34 cellular contexts compared by ENCODE assay signal in the genomic region with DNA sequence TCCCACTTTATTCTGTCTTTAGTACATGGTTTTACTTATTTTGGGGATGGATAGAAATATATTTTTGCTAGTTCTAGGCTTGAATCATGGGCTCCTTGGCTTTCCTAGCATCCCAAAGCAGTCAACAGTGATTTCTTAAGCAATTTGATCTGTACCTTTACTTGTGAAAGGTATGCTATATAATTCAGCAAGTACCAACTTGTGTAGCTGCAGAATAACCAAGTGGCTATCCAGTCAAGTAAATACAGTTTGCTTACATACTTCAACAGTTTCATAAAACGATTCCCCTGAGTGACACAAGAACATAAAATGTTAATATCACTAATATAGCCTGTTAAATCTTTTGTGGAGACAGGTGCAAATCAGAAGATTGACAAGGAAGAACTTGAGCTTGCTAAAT.
"Had no signal": no experiment of that assay in that cellular context is flagged by ENCODE, and none has a peak within 500 bp of the region (broad histone marks: within the 10 kb centered on the region; RNA-seq: fewer than 3 reads in every experiment).

No MANE protein-coding gene starts in this region.

- H3K27me3 Mint-ChIP-seq: activated B cell treated with CpG ODN at 0.5 μM for 24 hours; activated CD4-positive, alpha-beta T cell treated with anti-CD3 and anti-CD28 coated beads, Interleukin-2, amount 10 ng/mL, durations not matched to agents 24 days and 14 days; activated naive CD4-positive, alpha-beta T cell treated with anti-CD3 and anti-CD28 coated beads, Interleukin-2, amount 10 ng/mL, durations not matched to agents 7 days and 5 days; activated naive CD8-positive, alpha-beta T cell treated with anti-CD3 and anti-CD28 coated beads for 36 hours; central memory CD8-positive, alpha-beta T cell; IgD-negative memory B cell; T-cell had no signal

- H3K4me1 Mint-ChIP-seq: activated B cell treated with CpG ODN at 0.5 μM for 24 hours; activated CD4-positive, alpha-beta T cell treated with anti-CD3 and anti-CD28 coated beads, Interleukin-2, amount 10 ng/mL, durations not matched to agents 24 days and 14 days; activated naive CD4-positive, alpha-beta T cell treated with anti-CD3 and anti-CD28 coated beads, Interleukin-2, amount 10 ng/mL, durations not matched to agents 7 days and 5 days; activated naive CD8-positive, alpha-beta T cell treated with anti-CD3 and anti-CD28 coated beads for 36 hours; central memory CD8-positive, alpha-beta T cell; IgD-negative memory B cell; T-cell had no signal

- H3K27ac Mint-ChIP-seq: activated B cell treated with CpG ODN at 0.5 μM for 24 hours; activated CD4-positive, alpha-beta T cell treated with anti-CD3 and anti-CD28 coated beads, Interleukin-2, amount 10 ng/mL, durations not matched to agents 24 days and 14 days; activated CD8-positive, alpha-beta T cell treated with anti-CD3 and anti-CD28 coated beads, Interleukin-2, amount 10 ng/mL, durations not matched to agents 7 days and 5 days; activated naive CD4-positive, alpha-beta T cell treated with anti-CD3 and anti-CD28 coated beads, Interleukin-2, amount 10 ng/mL, durations not matched to agents 7 days and 5 days; activated naive CD8-positive, alpha-beta T cell treated with anti-CD3 and anti-CD28 coated beads for 36 hours; activated T-helper 1 cell treated with anti-CD3 and anti-CD28 coated beads, Interleukin-12 subunit alpha, Interleukin-12 subunit beta, Interleukin-2, Interleukin-4 antibody, amounts not matched to agents 30 ng/mL and 10 ng/mL and 1 ng/mL, durations not matched to agents 14 hours and 24 hours and 36 hours; IgD-negative memory B cell; T-cell had no signal

- H3K27me3 ChIP-seq: brain microvascular endothelial cell, cardiac muscle cell, MG63 had no signal

- H3K36me3 ChIP-seq: brain microvascular endothelial cell, MG63 had no signal

- H3K4me3 ChIP-seq: cardiac muscle cell, MG63, PC-9 had no signal

- H3K9me3 ChIP-seq: MG63 had no signal

- H3K27ac ChIP-seq: brain microvascular endothelial cell, cardiac muscle cell, PC-9, RWPE1, VCaP had no signal

- FAIRE-seq: RCC 7860 had no signal

- DNase-seq: activated B cell treated with CpG ODN at 0.5 μM for 24 hours; activated CD4-positive, alpha-beta T cell treated with anti-CD3 and anti-CD28 coated beads, Interleukin-2, amount 10 ng/mL, durations not matched to agents 24 days and 14 days; activated CD4-positive, alpha-beta T cell treated with anti-CD3 and anti-CD28 coated beads, Interleukin-2, amount 50 U/mL, for 48 hours; activated CD4-positive, CD25-positive, alpha-beta regulatory T cell treated with anti-CD3 and anti-CD28 coated beads, Interleukin-2, amount 50 U/mL, for 72 hours; activated CD8-positive, alpha-beta T cell treated with anti-CD3 and anti-CD28 coated beads, Interleukin-2, amount 10 ng/mL, durations not matched to agents 7 days and 5 days; activated gamma-delta T cell treated with Interleukin-2 at 50 U/mL for 16 hours; activated naive CD4-positive, alpha-beta T cell treated with anti-CD3 and anti-CD28 coated beads, Interleukin-2, amount 10 ng/mL, durations not matched to agents 7 days and 5 days; activated naive CD8-positive, alpha-beta T cell treated with anti-CD3 and anti-CD28 coated beads for 36 hours; activated T-cell treated with anti-CD3 and anti-CD28 coated beads for 4 hours; activated T-cell treated with anti-CD3 and anti-CD28 coated beads, Interleukin-2, amount 50 U/mL, for 4 hours; amniotic stem cell; aorta; brain microvascular endothelial cell; Kasumi-1; KBM-7; MG63; NCI-H1048; NCI-H1417 treated with DMSO at 0.1 percent for 48 hours; NCI-H187 treated with DMSO at 0.1 percent for 48 hours; NCI-H2081; NCI-H345; NCI-H524 treated with DMSO at 0.1 percent for 48 hours; PC-9; SIG-M5; T-cell; T-helper 2 cell; T-helper 9 cell had no signal

- H3K9me3 Mint-ChIP-seq: activated B cell treated with CpG ODN at 0.5 μM for 24 hours; activated CD4-positive, alpha-beta T cell treated with anti-CD3 and anti-CD28 coated beads, Interleukin-2, amount 10 ng/mL, durations not matched to agents 24 days and 14 days; activated naive CD4-positive, alpha-beta T cell treated with anti-CD3 and anti-CD28 coated beads, Interleukin-2, amount 10 ng/mL, durations not matched to agents 7 days and 5 days; activated naive CD8-positive, alpha-beta T cell treated with anti-CD3 and anti-CD28 coated beads for 36 hours; activated T-cell treated with anti-CD3 and anti-CD28 coated beads, Interleukin-2, amount 50 U/mL, for 4 hours; activated T-helper 1 cell treated with anti-CD3 and anti-CD28 coated beads, Interleukin-12 subunit alpha, Interleukin-12 subunit beta, Interleukin-2, Interleukin-4 antibody, amounts not matched to agents 30 ng/mL and 10 ng/mL and 1 ng/mL, durations not matched to agents 14 hours and 24 hours and 36 hours; central memory CD8-positive, alpha-beta T cell; IgD-negative memory B cell; T-cell had no signal

- H3K4me3 Mint-ChIP-seq: activated B cell treated with CpG ODN at 0.5 μM for 24 hours; activated CD4-positive, alpha-beta T cell treated with anti-CD3 and anti-CD28 coated beads, Interleukin-2, amount 10 ng/mL, durations not matched to agents 24 days and 14 days; activated CD8-positive, alpha-beta T cell treated with anti-CD3 and anti-CD28 coated beads, Interleukin-2, amount 10 ng/mL, durations not matched to agents 7 days and 5 days; activated naive CD4-positive, alpha-beta T cell treated with anti-CD3 and anti-CD28 coated beads, Interleukin-2, amount 10 ng/mL, durations not matched to agents 7 days and 5 days; activated naive CD8-positive, alpha-beta T cell treated with anti-CD3 and anti-CD28 coated beads for 36 hours; activated T-cell treated with anti-CD3 and anti-CD28 coated beads, Interleukin-2, amount 50 U/mL, for 4 hours; activated T-helper 1 cell treated with anti-CD3 and anti-CD28 coated beads, Interleukin-12 subunit alpha, Interleukin-12 subunit beta, Interleukin-2, Interleukin-4 antibody, amounts not matched to agents 30 ng/mL and 10 ng/mL and 1 ng/mL, durations not matched to agents 14 hours and 24 hours and 36 hours; central memory CD8-positive, alpha-beta T cell; IgD-negative memory B cell; T-cell had no signal
